4 cellular contexts compared by ENCODE assay signal in genomic region chr1:248794663-248795062, GRCh38. TPM values are rescaled to one million over a fixed set of nuclear protein-coding genes. Genes with fewer than 3 reads are reported as not detected.
"Had no signal": no experiment of that assay in that cellular context is flagged by ENCODE, and none has a peak within 500 bp of the region (broad histone marks: within the 10 kb centered on the region; RNA-seq: fewer than 3 reads in every experiment).

No MANE protein-coding gene starts in this region.

RNA-seq across cellular contexts. Expression of gene LYPD8, which starts 39.1 kb away (rescaled TPM):
- total RNA-seq: GM23338, H1, H9, IMR-90 had no signal
- polyA plus RNA-seq: GM23338, H1, IMR-90 had no signal
